ENCODE assay signal across 33 cellular contexts in the genomic region with DNA sequence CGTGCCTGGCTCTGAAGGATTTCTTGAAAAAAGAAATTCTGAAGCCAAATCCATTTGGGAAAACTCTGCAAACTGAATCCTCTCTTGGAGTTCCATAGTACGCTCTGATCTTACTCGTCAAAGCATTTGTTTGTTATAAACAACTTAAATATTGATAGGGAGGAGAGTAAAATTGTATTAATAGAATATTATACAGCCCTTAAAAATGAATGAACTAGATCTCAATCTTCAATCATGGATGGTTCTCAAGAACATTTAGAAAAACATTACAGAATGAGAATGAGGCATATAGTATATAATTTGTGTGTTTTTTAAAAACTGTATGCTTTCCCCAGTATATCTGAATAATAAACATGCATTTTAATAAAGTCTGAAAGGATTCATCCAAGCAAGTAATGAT. TPM values are rescaled to one million over a fixed set of nuclear protein-coding genes. Genes with fewer than 3 reads are reported as not detected.
"Had no signal": no experiment of that assay in that cellular context is flagged by ENCODE, and none has a peak within 500 bp of the region (broad histone marks: within the 10 kb centered on the region; RNA-seq: fewer than 3 reads in every experiment).

No MANE protein-coding gene starts in this region.

- ATAC-seq: stimulated activated effector memory CD8-positive, alpha-beta T cell treated with anti-CD3 and anti-CD28 coated beads, Interleukin-12 subunit alpha, Interleukin-12 subunit beta, amount 100 ng/mL, for 72 hours; stimulated activated memory B cell treated with anti-CD40 and anti-IgM and Interleukin-4, amounts not matched to agents 10 μg/mL and 1 μg/mL and 100 μg/mL, for 72 hours; stimulated activated naive B cell treated with anti-CD40 and anti-IgM and Interleukin-4, amounts not matched to agents 10 μg/mL and 1 μg/mL and 100 μg/mL, for 72 hours; stimulated activated naive CD8-positive, alpha-beta T cell treated with anti-CD3 and anti-CD28 coated beads, Interleukin-15, amount 100 ng/mL, for 72 hours; stimulated activated naive CD8-positive, alpha-beta T cell treated with anti-CD3 and anti-CD28 coated beads, Interleukin-15, Interleukin-2, amounts not matched to agents 100 U/mL and 50 U/mL, for 24 hours; upper lobe of right lung had no signal

- H3K27ac Mint-ChIP-seq: stimulated activated effector memory CD8-positive, alpha-beta T cell treated with anti-CD3 and anti-CD28 coated beads, Interleukin-12 subunit alpha, Interleukin-12 subunit beta, amount 100 ng/mL, for 72 hours; stimulated activated memory B cell treated with anti-CD40 and anti-IgM and Interleukin-4, amounts not matched to agents 10 μg/mL and 1 μg/mL and 100 μg/mL, for 72 hours; stimulated activated naive B cell treated with anti-CD40 and anti-IgM and Interleukin-4, amounts not matched to agents 10 μg/mL and 1 μg/mL and 100 μg/mL, for 72 hours; stimulated activated naive CD8-positive, alpha-beta T cell treated with anti-CD3 and anti-CD28 coated beads, Interleukin-15, amount 100 ng/mL, for 72 hours; stimulated activated naive CD8-positive, alpha-beta T cell treated with anti-CD3 and anti-CD28 coated beads, Interleukin-15, Interleukin-2, amounts not matched to agents 100 ng/mL and 50 ng/mL, for 24 hours; type B pancreatic cell had no signal

- DNase-seq: stimulated activated CD4-positive, alpha-beta T cell treated with anti-CD3 and anti-CD28 coated beads, Interleukin-2, amount 100 ng/mL, for 48 hours; stimulated activated CD4-positive, alpha-beta T cell treated with anti-CD3 and anti-CD28 coated beads, Interleukin-4, amount 100 ng/mL, for 1 hour; stimulated activated CD4-positive, alpha-beta T cell treated with anti-CD3 and anti-CD28 coated beads, Interleukin-4, amount 100 ng/mL, for 24 hours; stimulated activated CD4-positive, alpha-beta T cell treated with anti-CD3 and anti-CD28 coated beads, Interleukin-4, amount 100 ng/mL, for 4 hours; stimulated activated CD8-positive, alpha-beta memory T cell treated with anti-CD3 and anti-CD28 coated beads, Interleukin-4, amount 100 ng/mL, for 48 hours; stimulated activated naive B cell treated with anti-CD40 and anti-IgM and Interleukin-4, amounts not matched to agents 10 μg/mL and 1 μg/mL and 100 μg/mL, for 72 hours; stimulated activated naive CD4-positive, alpha-beta T cell; stimulated activated naive CD4-positive, alpha-beta T cell treated with Interleukin-2 at 50 U/mL for 16 hours; stimulated activated naive CD8-positive, alpha-beta T cell treated with anti-CD3 and anti-CD28 coated beads, Interleukin-15, amount 100 ng/mL, for 72 hours; stimulated activated naive CD8-positive, alpha-beta T cell treated with anti-CD3 and anti-CD28 coated beads, Interleukin-15, Interleukin-2, amounts not matched to agents 100 U/mL and 50 U/mL, for 24 hours; stomach; substantia nigra; testis; thyroid gland; tibial artery; transverse colon; trophoblast cell; upper lobe of right lung; uterus had no signal

- H3K27me3 ChIP-seq: stomach, suprapubic skin, testis, thyroid gland, tibial artery, tibial nerve, transverse colon, upper lobe of left lung, upper lobe of right lung, uterus, vagina had no signal

- H3K9me3 ChIP-seq: stomach, suprapubic skin, testis, thoracic aorta, thyroid gland, tibial artery, tibial nerve, transverse colon, upper lobe of left lung, upper lobe of right lung, uterus, vagina had no signal

- H3K4me3 Mint-ChIP-seq: stimulated activated effector memory CD8-positive, alpha-beta T cell treated with anti-CD3 and anti-CD28 coated beads, Interleukin-12 subunit alpha, Interleukin-12 subunit beta, amount 100 ng/mL, for 72 hours; stimulated activated memory B cell treated with anti-CD40 and anti-IgM and Interleukin-4, amounts not matched to agents 10 μg/mL and 1 μg/mL and 100 μg/mL, for 72 hours; stimulated activated naive B cell treated with anti-CD40 and anti-IgM and Interleukin-4, amounts not matched to agents 10 μg/mL and 1 μg/mL and 100 μg/mL, for 72 hours; stimulated activated naive CD8-positive, alpha-beta T cell treated with anti-CD3 and anti-CD28 coated beads, Interleukin-15, amount 100 ng/mL, for 72 hours; stimulated activated naive CD8-positive, alpha-beta T cell treated with anti-CD3 and anti-CD28 coated beads, Interleukin-15, Interleukin-2, amounts not matched to agents 100 ng/mL and 50 ng/mL, for 24 hours; type B pancreatic cell had no signal

- FAIRE-seq: urothelium cell line had no signal

- H3K9me3 Mint-ChIP-seq: stimulated activated effector memory CD8-positive, alpha-beta T cell treated with anti-CD3 and anti-CD28 coated beads, Interleukin-12 subunit alpha, Interleukin-12 subunit beta, amount 100 ng/mL, for 72 hours; stimulated activated memory B cell treated with anti-CD40 and anti-IgM and Interleukin-4, amounts not matched to agents 10 μg/mL and 1 μg/mL and 100 μg/mL, for 72 hours; stimulated activated naive B cell treated with anti-CD40 and anti-IgM and Interleukin-4, amounts not matched to agents 10 μg/mL and 1 μg/mL and 100 μg/mL, for 72 hours; stimulated activated naive CD8-positive, alpha-beta T cell treated with anti-CD3 and anti-CD28 coated beads, Interleukin-15, Interleukin-2, amounts not matched to agents 100 ng/mL and 50 ng/mL, for 24 hours; type B pancreatic cell had no signal

- H3K4me3 ChIP-seq: stomach, suprapubic skin, testis, thoracic aorta, thyroid gland, tibial artery, tibial nerve, transverse colon, upper lobe of left lung, upper lobe of right lung, uterus, vagina had no signal

- H3K4me1 ChIP-seq: testis, thyroid gland, tibial nerve, upper lobe of right lung, uterus had no signal

- H3K27me3 Mint-ChIP-seq: stimulated activated memory B cell treated with anti-CD40 and anti-IgM and Interleukin-4, amounts not matched to agents 10 μg/mL and 1 μg/mL and 100 μg/mL, for 72 hours; stimulated activated naive B cell treated with anti-CD40 and anti-IgM and Interleukin-4, amounts not matched to agents 10 μg/mL and 1 μg/mL and 100 μg/mL, for 72 hours; stimulated activated naive CD8-positive, alpha-beta T cell treated with anti-CD3 and anti-CD28 coated beads, Interleukin-15, amount 100 ng/mL, for 72 hours; stimulated activated naive CD8-positive, alpha-beta T cell treated with anti-CD3 and anti-CD28 coated beads, Interleukin-15, Interleukin-2, amounts not matched to agents 100 ng/mL and 50 ng/mL, for 24 hours; type B pancreatic cell had no signal

- H3K27ac ChIP-seq: stomach, suprapubic skin, testis, thoracic aorta, thyroid gland, tibial artery, tibial nerve, transverse colon, upper lobe of left lung, upper lobe of right lung, uterus, vagina had no signal

- H3K36me3 ChIP-seq: thoracic aorta, uterus had no signal

RNA-seq across cellular contexts. Expression of gene PXT1, which starts 25.0 kb away (rescaled TPM):
- total RNA-seq: stomach, subcutaneous adipose tissue, suprapubic skin, temporal lobe, thoracic aorta, thyroid gland, tibial nerve, upper lobe of right lung, ureter, urinary bladder, uterus, vagina had no signal
- polyA plus RNA-seq: stomach had no signal
